Comparison of ENCODE assay signal across 9 cellular contexts in genomic region chr22:30308518-30309230, GRCh38. TPM values are rescaled to one million over a fixed set of nuclear protein-coding genes. Genes with fewer than 3 reads are reported as not detected.
DNase-seq lines count a peak whose midpoint lies in the region; ATAC-seq and TF ChIP-seq lines count a peak whose summit lies in the region.
"Had no signal": no experiment of that assay in that cellular context is flagged by ENCODE, and none has a peak within 500 bp of the region (broad histone marks: within the 10 kb centered on the region; RNA-seq: fewer than 3 reads in every experiment).

No MANE protein-coding gene starts in this region.

- peak overlapping the region; percentile 25 for H3K4me3 Mint-ChIP-seq in activated CD4-positive, alpha-beta T cell treated with anti-CD3 and anti-CD28 coated beads, Interleukin-2, amount 10 ng/mL, durations not matched to agents 24 days and 14 days
- peak overlapping the region; percentile 10 for H3K4me3 Mint-ChIP-seq in stimulated activated memory B cell treated with anti-CD40 and anti-IgM and Interleukin-4, amounts not matched to agents 10 μg/mL and 1 μg/mL and 100 μg/mL, for 72 hours

- H3K27me3 Mint-ChIP-seq in activated CD4-positive, alpha-beta T cell treated with anti-CD3 and anti-CD28 coated beads, Interleukin-2, amount 10 ng/mL, durations not matched to agents 24 days and 14 days = no peaks in the 10 kb centered on the region
- no peaks in the 10 kb centered on the region for H3K27me3 Mint-ChIP-seq in stimulated activated memory B cell treated with anti-CD40 and anti-IgM and Interleukin-4, amounts not matched to agents 10 μg/mL and 1 μg/mL and 100 μg/mL, for 72 hours

- DNase-seq in activated CD4-positive, alpha-beta T cell treated with anti-CD3 and anti-CD28 coated beads, Interleukin-2, amount 10 ng/mL, durations not matched to agents 24 days and 14 days = no peak
- no peak for DNase-seq in activated CD4-positive, alpha-beta T cell treated with anti-CD3 and anti-CD28 coated beads for 1 hour
- DNase-seq in Jurkat, Clone E6-1 (ENCODE audit: low read depth, low spot score) = peak; percentile 73
- DNase-seq in coronary artery (ENCODE audit: low spot score) (no peak), NCI-H2227 (lab: John Stamatoyannopoulos, UW; ENCODE audit: unreplicated experiment) (no peak)
- DNase-seq in central memory CD4-positive, alpha-beta T cell = no peak

- intact Hi-C loops in activated CD4-positive, alpha-beta T cell treated with anti-CD3 and anti-CD28 coated beads, Interleukin-2, amount 10 ng/mL, durations not matched to agents 24 days and 14 days (cut with micrococcal nuclease) = no loop called here

- peak overlapping the region; percentile 11 to 92 for H3K27ac ChIP-seq in coronary artery
- H3K27ac ChIP-seq: A549 had no signal

- ATAC-seq in stimulated activated memory B cell treated with anti-CD40 and anti-IgM and Interleukin-4, amounts not matched to agents 10 μg/mL and 1 μg/mL and 100 μg/mL, for 72 hours = peak; percentile 56
- no peak for ATAC-seq in GM21381 (IDR thresholded peaks at IDR 0.05; ENCODE audit: unreplicated experiment)
- ATAC-seq: A549 had no signal

- peaks cover 91% of the 10 kb centered on the region for H3K4me1 Mint-ChIP-seq in activated CD4-positive, alpha-beta T cell treated with anti-CD3 and anti-CD28 coated beads, Interleukin-2, amount 10 ng/mL, durations not matched to agents 24 days and 14 days
- H3K4me1 Mint-ChIP-seq in stimulated activated memory B cell treated with anti-CD40 and anti-IgM and Interleukin-4, amounts not matched to agents 10 μg/mL and 1 μg/mL and 100 μg/mL, for 72 hours = peaks cover 97% of the 10 kb centered on the region

- no peaks in the 10 kb centered on the region for H3K9me3 Mint-ChIP-seq in activated CD4-positive, alpha-beta T cell treated with anti-CD3 and anti-CD28 coated beads, Interleukin-2, amount 10 ng/mL, durations not matched to agents 24 days and 14 days
- H3K9me3 Mint-ChIP-seq in stimulated activated memory B cell treated with anti-CD40 and anti-IgM and Interleukin-4, amounts not matched to agents 10 μg/mL and 1 μg/mL and 100 μg/mL, for 72 hours = no peaks in the 10 kb centered on the region

- H3K4me3 ChIP-seq in Jurkat, Clone E6-1 (ENCODE audit: low read length) = no peak overlapping the region
- H3K4me3 ChIP-seq in coronary artery = no peak overlapping the region
- H3K4me3 ChIP-seq: A549 had no signal

- peaks cover 22% of the 10 kb centered on the region for H3K36me3 Mint-ChIP-seq in activated CD4-positive, alpha-beta T cell treated with anti-CD3 and anti-CD28 coated beads, Interleukin-2, amount 10 ng/mL, durations not matched to agents 24 days and 14 days (ENCODE audit: low read depth)
- H3K36me3 Mint-ChIP-seq in stimulated activated memory B cell treated with anti-CD40 and anti-IgM and Interleukin-4, amounts not matched to agents 10 μg/mL and 1 μg/mL and 100 μg/mL, for 72 hours = peaks cover 19% of the 10 kb centered on the region

- H3K27ac Mint-ChIP-seq in activated CD4-positive, alpha-beta T cell treated with anti-CD3 and anti-CD28 coated beads, Interleukin-2, amount 10 ng/mL, durations not matched to agents 24 days and 14 days = peak overlapping the region; percentile 91
- peak overlapping the region; percentile 74 for H3K27ac Mint-ChIP-seq in stimulated activated memory B cell treated with anti-CD40 and anti-IgM and Interleukin-4, amounts not matched to agents 10 μg/mL and 1 μg/mL and 100 μg/mL, for 72 hours

- no peak for TF ChIP-seq CTCF in coronary artery (IDR thresholded peaks at IDR 0.05)

RNA-seq across cellular contexts. Expression of gene TBC1D10A, which starts 18.1 kb away (rescaled TPM):
- total RNA-seq in activated CD4-positive, alpha-beta T cell treated with anti-CD3 and anti-CD28 coated beads, Interleukin-2, amount 10 ng/mL, durations not matched to agents 24 days and 14 days = 18.9 and 19.3 TPM in 2 replicates
- polyA plus RNA-seq in Jurkat, Clone E6-1 (2012; ENCODE audit: insufficient read depth, insufficient read length) = 24.0 TPM

RNA-seq across cellular contexts. Expression of gene CASTOR1, which starts 19.4 kb away (rescaled TPM):
- 4.7 and 7.3 TPM in 2 replicates for total RNA-seq in activated CD4-positive, alpha-beta T cell treated with anti-CD3 and anti-CD28 coated beads, Interleukin-2, amount 10 ng/mL, durations not matched to agents 24 days and 14 days
- polyA plus RNA-seq in Jurkat, Clone E6-1 (2012; ENCODE audit: insufficient read depth, insufficient read length) = 12.7 TPM

RNA-seq across cellular contexts. Expression of gene OSM, which starts 42.0 kb away (rescaled TPM):
- total RNA-seq in activated CD4-positive, alpha-beta T cell treated with anti-CD3 and anti-CD28 coated beads, Interleukin-2, amount 10 ng/mL, durations not matched to agents 24 days and 14 days = 61.0 and 62.8 TPM in 2 replicates
- polyA plus RNA-seq in Jurkat, Clone E6-1 (2012; ENCODE audit: insufficient read depth, insufficient read length) = not detected
- polyA plus RNA-seq: A549 had no signal

RNA-seq across cellular contexts. Expression of gene SF3A1, which starts 48.0 kb away (rescaled TPM):
- total RNA-seq in activated CD4-positive, alpha-beta T cell treated with anti-CD3 and anti-CD28 coated beads, Interleukin-2, amount 10 ng/mL, durations not matched to agents 24 days and 14 days = 314 and 319 TPM in 2 replicates
- 198 TPM for polyA plus RNA-seq in Jurkat, Clone E6-1 (2012; ENCODE audit: insufficient read depth, insufficient read length)

RNA-seq across cellular contexts. Expression of gene CCDC157, which starts 48.1 kb away (rescaled TPM):
- 2.9 and 3.2 TPM in 2 replicates for total RNA-seq in activated CD4-positive, alpha-beta T cell treated with anti-CD3 and anti-CD28 coated beads, Interleukin-2, amount 10 ng/mL, durations not matched to agents 24 days and 14 days
- polyA plus RNA-seq in Jurkat, Clone E6-1 (2012; ENCODE audit: insufficient read depth, insufficient read length) = 2.6 TPM
